In the genomic region with DNA sequence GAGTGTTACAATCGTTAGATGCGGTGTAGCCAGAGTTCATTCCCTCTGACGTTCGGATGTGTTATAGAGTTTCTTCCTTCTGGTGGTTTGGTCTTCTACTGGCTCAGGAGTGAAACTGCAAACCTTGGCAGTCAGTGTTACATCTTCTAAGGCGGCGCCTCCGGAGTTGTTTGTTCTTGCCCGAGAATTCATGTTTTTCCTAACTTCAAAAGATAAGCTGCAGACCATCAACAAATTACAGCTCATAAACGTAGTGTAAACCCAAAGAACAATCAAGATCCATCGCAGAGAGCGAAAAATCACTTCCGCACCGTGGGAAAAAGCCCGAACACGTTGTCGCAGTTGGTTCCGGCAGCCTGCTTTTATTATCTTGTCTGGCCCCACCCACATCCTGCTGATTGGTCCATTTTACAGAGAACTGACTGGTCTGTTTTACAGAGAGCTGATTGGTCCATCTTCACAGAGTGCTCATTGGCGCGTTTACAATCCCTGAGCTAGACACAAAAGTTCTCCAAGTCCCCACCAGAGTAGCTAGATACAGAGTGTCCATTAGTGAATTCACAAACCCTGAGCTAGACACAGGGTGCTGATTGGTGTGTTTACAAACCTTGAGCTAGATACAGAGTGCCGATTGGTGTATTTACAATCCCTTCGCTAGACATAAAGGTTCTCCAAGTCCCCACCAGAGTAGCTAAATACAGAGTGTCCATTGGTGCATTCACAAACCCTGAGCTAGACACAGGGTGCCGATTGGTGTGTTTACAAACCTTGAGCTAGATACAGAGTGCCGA, we compare ENCODE assay signal across 8 cellular contexts. TPM values are rescaled to one million over a fixed set of nuclear protein-coding genes. Genes with fewer than 3 reads are reported as not detected.
A peak's percentile ranks its signal among the peaks of the same experiment; 100 is the strongest.
DNase-seq lines count a peak whose midpoint lies in the region; ATAC-seq and TF ChIP-seq lines count a peak whose summit lies in the region.
"Not testable (repeated sequence)": the region's sequence is repeated elsewhere in the genome, so short reads cannot be mapped to it uniquely, and the experiment has no call there.

No MANE protein-coding gene starts in this region.

- H3K4me3 Mint-ChIP-seq in MCF 10A (ENCODE audit: unreplicated experiment) (peak overlapping the region; percentile 68), progenitor cell of endocrine pancreas (ENCODE audit: low read depth) (peak overlapping the region; percentile 82)

- H3K36me3 Mint-ChIP-seq in MCF 10A (ENCODE audit: insufficient read depth, unreplicated experiment), result peaks cover 13% of the 10 kb centered on the region
- H3K36me3 Mint-ChIP-seq in progenitor cell of endocrine pancreas (ENCODE audit: insufficient read depth), result not testable (repeated sequence)

- not testable (repeated sequence) for H3K9me3 Mint-ChIP-seq in MCF 10A (ENCODE audit: unreplicated experiment); progenitor cell of endocrine pancreas (ENCODE audit: low read depth)

- H4K20me1 ChIP-seq in DND-41 (ENCODE audit: insufficient read depth, low read length); KMS-11 (ENCODE audit: insufficient read depth); OCI-LY3 (ENCODE audit: insufficient read depth, low read length): not testable (repeated sequence)

- peak overlapping the region; percentile 87 for H3K27ac ChIP-seq in DND-41 (ENCODE audit: low read length)
- H3K27ac ChIP-seq in KMS-11, result peak overlapping the region; percentile 67; the same call in 1 of the 2 replicates
- peak overlapping the region; percentile 87 for H3K27ac ChIP-seq in OCI-LY3 (ENCODE audit: low read length)
- H3K27ac ChIP-seq in thymus (ENCODE audit: low read depth), result peak overlapping the region; percentile 96

- not testable (repeated sequence) for H3K36me3 ChIP-seq in DND-41 (ENCODE audit: insufficient read depth, low read length); KMS-11 (ENCODE audit: insufficient read depth); OCI-LY3 (replicated peaks; ENCODE audit: low read depth, low read length); iPS-15b (ENCODE audit: control insufficient read depth, insufficient read depth, low read length); thymus (ENCODE audit: control insufficient read depth, insufficient read depth)

- peaks cover 14% of the 10 kb centered on the region for H3K4me1 Mint-ChIP-seq in MCF 10A (ENCODE audit: insufficient read depth, unreplicated experiment)
- H3K4me1 Mint-ChIP-seq in progenitor cell of endocrine pancreas (ENCODE audit: low read depth), result not testable (repeated sequence)

- CTCF ChIA-PET in MCF 10A (lab: Yijun Ruan, JAX), result interaction anchor here (0.6 to 2.6 kb wide), 9 partner anchors 17 to 1722 kb away, joined by 3 to 21 read pairs (median 4); no protein-coding TSS in a partner anchor

- BruUV-seq in MCF 10A (replicated peaks; lab: Mats Ljungman, UMichigan), result not testable (repeated sequence)

- POLR2A ChIA-PET in MCF 10A (lab: Yijun Ruan, JAX), result interaction anchor here (0.8 to 5.5 kb wide), 6 partner anchors 11 to 1752 kb away, joined by 3 to 37 read pairs (median 7); a partner anchor contains a TSS

- H3K79me2 ChIP-seq in DND-41 (ENCODE audit: insufficient read depth, low read length); KMS-11 (ENCODE audit: insufficient read depth, low read depth); OCI-LY3 (ENCODE audit: low read length): not testable (repeated sequence)

- H3K27me3 ChIP-seq in DND-41 (ENCODE audit: insufficient read depth, low read length, poor library complexity); KMS-11 (ENCODE audit: insufficient read depth, low read depth); OCI-LY3 (ENCODE audit: low read depth, low read length); iPS-15b (ENCODE audit: control insufficient read depth, insufficient read depth, low read length); thymus (ENCODE audit: control insufficient read depth, insufficient read depth): not testable (repeated sequence)

- peak overlapping the region; percentile 80 for H2AFZ ChIP-seq in DND-41 (ENCODE audit: low read depth, low read length)
- peak overlapping the region; percentile 77 for H2AFZ ChIP-seq in KMS-11 (ENCODE audit: low read depth)
- peak overlapping the region; percentile 52; the same call in 1 of the 2 replicates for H2AFZ ChIP-seq in OCI-LY3 (ENCODE audit: low read depth, low read length)

- H3K9ac ChIP-seq in DND-41 (ENCODE audit: low read depth, low read length) (peak overlapping the region; percentile 70), KMS-11 (peak overlapping the region; percentile 51; the same call in 1 of the 2 replicates), OCI-LY3 (ENCODE audit: low read length) (peak overlapping the region; percentile 66)
- not testable (repeated sequence) for H3K9ac ChIP-seq in iPS-15b (ENCODE audit: low read depth, low read length)

- H3K4me1 ChIP-seq in DND-41 (ENCODE audit: insufficient read depth, low read length) (peaks cover 47% of the 10 kb centered on the region), OCI-LY3 (ENCODE audit: low read length) (peaks cover 15% of the 10 kb centered on the region)
- H3K4me1 ChIP-seq in KMS-11 (ENCODE audit: low read depth, poor library complexity, severe bottlenecking); iPS-15b (ENCODE audit: control insufficient read depth, insufficient read depth, low read length); thymus (ENCODE audit: control insufficient read depth, insufficient read depth, low read length): not testable (repeated sequence)

- peak overlapping the region; percentile 74 for H3K4me2 ChIP-seq in DND-41 (ENCODE audit: insufficient read depth, low read length)
- H3K4me2 ChIP-seq in KMS-11, result not testable (repeated sequence)
- peak overlapping the region; percentile 64 for H3K4me2 ChIP-seq in OCI-LY3 (ENCODE audit: low read length)

- H3K4me3 ChIP-seq in DND-41 (ENCODE audit: low read depth in 1 of 2, low read length in 2 of 2) (peak overlapping the region; percentile 28 to 59; a peak in 3 of 4 replicates), OCI-LY3 (ENCODE audit: low read length) (peak overlapping the region; percentile 80), iPS-15b (ENCODE audit: low read depth, low read length) (peak overlapping the region; percentile 58), thymus (ENCODE audit: low read length) (peak overlapping the region; percentile 57)
- not testable (repeated sequence) for H3K4me3 ChIP-seq in KMS-11 (IDR thresholded peaks at IDR 0.05; ENCODE audit: insufficient read depth, low read depth, low read length)

- not testable (repeated sequence) for TF ChIP-seq CTCF in DND-41 (IDR thresholded peaks at IDR 0.05; ENCODE audit: borderline replicate concordance, extremely low read depth, low read length, poor library complexity, severe bottlenecking); KMS-11 (conservative IDR thresholded peaks at IDR 0.05; ENCODE audit: low read depth, low read length); OCI-LY3 (IDR thresholded peaks at IDR 0.05; ENCODE audit: low read depth, low read length); MCF 10A (IDR thresholded peaks at IDR 0.05; ENCODE audit: unreplicated experiment); progenitor cell of endocrine pancreas (IDR thresholded peaks at IDR 0.05; ENCODE audit: unreplicated experiment)

- not testable (repeated sequence) for H3K9me3 ChIP-seq in DND-41 (ENCODE audit: insufficient read depth, low read length, severe bottlenecking); iPS-15b (ENCODE audit: control insufficient read depth, insufficient read depth, low read length); thymus (ENCODE audit: control insufficient read depth)
- peaks cover 13% of the 10 kb centered on the region; the same call in 1 of the 2 replicates for H3K9me3 ChIP-seq in OCI-LY3 (ENCODE audit: insufficient read depth, low read length)

- peak; percentile 90 for DNase-seq in DND-41
- DNase-seq in activated CD4-positive, alpha-beta T cell treated with anti-CD3 and anti-CD28 coated beads for 48 hours, result peak; percentile 82
- not testable (repeated sequence) for DNase-seq in MCF 10A (ENCODE audit: unreplicated experiment); progenitor cell of endocrine pancreas (ENCODE audit: low spot score, unreplicated experiment)

- intact Hi-C loops in MCF 10A (cut with micrococcal nuclease), result not testable (repeated sequence)

- H3K27me3 Mint-ChIP-seq in MCF 10A (ENCODE audit: insufficient read depth, unreplicated experiment); progenitor cell of endocrine pancreas: not testable (repeated sequence)

- ATAC-seq in DND-41 (ENCODE audit: insufficient read depth, low read depth), result peak; percentile 52

- H3K27ac Mint-ChIP-seq in MCF 10A (ENCODE audit: low read depth, unreplicated experiment), result not testable (repeated sequence)
- peak overlapping the region; percentile 90 for H3K27ac Mint-ChIP-seq in progenitor cell of endocrine pancreas

- 86% methylated on average over 23 of the region's 23 CpGs for WGBS in thymus

RNA-seq across cellular contexts. Expression of a gene that starts 58.0 kb away (rescaled TPM):
- total RNA-seq in MCF 10A (2022), result 68.8 and 68.9 TPM in 2 replicates
- total RNA-seq in progenitor cell of endocrine pancreas, result 91.8 and 97.3 TPM in 2 replicates
- 67.9 TPM for polyA plus RNA-seq in thymus
